ENCODE assay signal across 8 cellular contexts in the genomic region with DNA sequence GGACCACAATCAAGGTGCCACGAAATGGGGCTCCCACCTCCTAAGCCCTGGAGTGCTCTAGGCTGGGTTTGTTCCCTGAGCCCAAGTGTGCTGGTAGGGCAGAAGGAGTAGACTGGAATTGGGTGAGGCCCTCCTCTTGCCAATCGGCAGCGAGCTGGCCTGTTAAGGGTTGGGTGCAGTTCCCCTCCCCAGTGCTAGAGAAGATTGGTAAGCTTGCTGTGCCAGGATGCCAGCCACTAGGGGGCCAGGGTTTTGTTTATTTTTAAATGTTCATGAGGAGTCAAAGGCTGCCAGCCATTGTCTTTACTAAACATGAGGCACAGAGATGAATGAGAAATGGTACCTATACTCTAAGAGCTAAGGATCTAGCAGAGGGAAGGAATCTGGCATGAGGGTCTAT.
DNase-seq lines count a peak whose midpoint lies in the region; ATAC-seq and TF ChIP-seq lines count a peak whose summit lies in the region.

No MANE protein-coding gene starts in this region.

- H3K79me2 ChIP-seq in DND-41 (ENCODE audit: insufficient read depth, low read length): no peaks in the 10 kb centered on the region

- H3K4me3 ChIP-seq in DND-41 (ENCODE audit: low read depth in 1 of 2, low read length in 2 of 2) (no peak overlapping the region), liver (ENCODE audit: low read depth in 1 of 3, low read length in 3 of 3) (no peak overlapping the region)

- H3K4me3 Mint-ChIP-seq in MCF 10A (ENCODE audit: unreplicated experiment): no peak overlapping the region

- BruUV-seq in MCF 10A (replicated peaks; lab: Mats Ljungman, UMichigan): no TSS peak

- no peaks in the 10 kb centered on the region for H3K4me1 ChIP-seq in DND-41 (ENCODE audit: insufficient read depth, low read length)
- H3K4me1 ChIP-seq in liver (ENCODE audit: control insufficient read depth in 4 of 4, insufficient read depth in 4 of 4, low read length in 3 of 4): no peaks in the 10 kb centered on the region

- H3K9me3 ChIP-seq in DND-41 (ENCODE audit: insufficient read depth, low read length, severe bottlenecking) (no peaks in the 10 kb centered on the region), liver (ENCODE audit: control insufficient read depth in 4 of 4, low read length in 3 of 4) (no peaks in the 10 kb centered on the region)

- 79% methylated on average over 3 of the region's 3 CpGs for WGBS in liver

- H3K27ac ChIP-seq in DND-41 (ENCODE audit: low read length) (no peak overlapping the region), liver (ENCODE audit: low read depth in 1 of 2, low read length in 2 of 2) (no peak overlapping the region)

- no peaks in the 10 kb centered on the region for H3K27me3 Mint-ChIP-seq in MCF 10A (ENCODE audit: insufficient read depth, unreplicated experiment)

- no peaks in the 10 kb centered on the region for H3K9me3 Mint-ChIP-seq in MCF 10A (ENCODE audit: unreplicated experiment)

- peaks cover 22% of the 10 kb centered on the region for H3K27me3 ChIP-seq in DND-41 (ENCODE audit: insufficient read depth, low read length, poor library complexity)
- H3K27me3 ChIP-seq in liver (ENCODE audit: control insufficient read depth in 4 of 4, insufficient read depth in 4 of 4, low read length in 3 of 4): no peaks in the 10 kb centered on the region

- DNase-seq in DND-41: peak; percentile 10
- peak; percentile 48 for DNase-seq in LHCN-M2 (ENCODE audit: low read depth)
- DNase-seq in MCF 10A (ENCODE audit: unreplicated experiment): peak; percentile 64
- DNase-seq in omental fat pad (ENCODE audit: low spot score): no peak
- no peak for DNase-seq in NCI-H1092 (lab: John Stamatoyannopoulos, UW)
- no peak for DNase-seq in GOT3 (lab: John Stamatoyannopoulos, UW)

- H2AFZ ChIP-seq in DND-41 (ENCODE audit: low read depth, low read length): no peak overlapping the region

- peaks cover 6% of the 10 kb centered on the region for H3K4me1 Mint-ChIP-seq in MCF 10A (ENCODE audit: insufficient read depth, unreplicated experiment)

- CTCF ChIA-PET in MCF 10A (lab: Yijun Ruan, JAX): interaction anchor here (0.6 to 4.9 kb wide), 15 partner anchors 8 to 111 kb away, joined by 3 to 42 read pairs (median 5); no protein-coding TSS in a partner anchor

- TF ChIP-seq RAD21 in liver (IDR thresholded peaks at IDR 0.05): peak; percentile 37 to 62

- TF ChIP-seq CTCF in DND-41 (IDR thresholded peaks at IDR 0.05; ENCODE audit: borderline replicate concordance, extremely low read depth, low read length, poor library complexity, severe bottlenecking): peak; percentile 51
- TF ChIP-seq CTCF in MCF 10A (IDR thresholded peaks at IDR 0.05; ENCODE audit: unreplicated experiment): peak; percentile 49
- peak; percentile 45 for TF ChIP-seq CTCF in liver (IDR thresholded peaks at IDR 0.05; ENCODE audit: low read depth, low read length, missing input control)
- TF ChIP-seq CTCF in omental fat pad (IDR thresholded peaks at IDR 0.05): no peak

- no peak overlapping the region for H3K27ac Mint-ChIP-seq in MCF 10A (ENCODE audit: low read depth, unreplicated experiment)

- H4K20me1 ChIP-seq in DND-41 (ENCODE audit: insufficient read depth, low read length): no peaks in the 10 kb centered on the region

- POLR2A ChIA-PET in MCF 10A (lab: Yijun Ruan, JAX): no interaction called here

- intact Hi-C loops in MCF 10A (cut with micrococcal nuclease): loop anchor here (5.0 kb wide), 1 partner anchor 92 kb away; no protein-coding TSS in a partner anchor

- peaks cover 6% of the 10 kb centered on the region for H3K36me3 Mint-ChIP-seq in MCF 10A (ENCODE audit: insufficient read depth, unreplicated experiment)

- no peak overlapping the region for H3K9ac ChIP-seq in DND-41 (ENCODE audit: low read depth, low read length)
- no peak overlapping the region for H3K9ac ChIP-seq in liver (ENCODE audit: low read depth in 1 of 2, low read length in 2 of 2)

- H3K4me2 ChIP-seq in DND-41 (ENCODE audit: insufficient read depth, low read length): no peak overlapping the region

- 0 out of 3 replicates have a peak, but pooled peaks have one; percentile 35 for ATAC-seq in DND-41 (ENCODE audit: insufficient read depth, low read depth)
- no peak for ATAC-seq in omental fat pad (ENCODE audit: low FRiP score)
- no peak for ATAC-seq in HG03135 (IDR thresholded peaks at IDR 0.05; ENCODE audit: unreplicated experiment)

- H3K36me3 ChIP-seq in DND-41 (ENCODE audit: insufficient read depth, low read length) (no peaks in the 10 kb centered on the region), liver (ENCODE audit: control insufficient read depth in 4 of 4, insufficient read depth in 3 of 4, low read depth in 1 of 4, low read length in 3 of 4) (no peaks in the 10 kb centered on the region)

TF ChIP-seq in liver, 16 proteins besides CTCF, POLR2A, EP300 and RAD21:
- TF ChIP-seq, protein P1, sequence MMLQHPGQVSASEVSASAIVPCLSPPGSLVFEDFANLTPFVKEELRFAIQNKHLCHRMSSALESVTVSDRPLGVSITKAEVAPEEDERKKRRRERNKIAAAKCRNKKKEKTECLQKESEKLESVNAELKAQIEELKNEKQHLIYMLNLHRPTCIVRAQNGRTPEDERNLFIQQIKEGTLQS (IDR thresholded peaks at IDR 0.05): no peak

Comparison
In these comparisons a context has a peak if more than half of its experiments do, and no peak if none do; other contexts are left out.
1. DNase-seq: peak in DND-41 (single experiment), LHCN-M2 (single experiment) and MCF 10A (single experiment); none in omental fat pad (single experiment), NCI-H1092 (single experiment) and GOT3 (single experiment).
2. CTCF ChIP-seq: peak in DND-41 (single experiment), MCF 10A (single experiment) and liver (single experiment); none in omental fat pad (0 of 3).